1 cellular context compared by ENCODE assay signal in genomic region chr2:42494434-42495233, GRCh38.
TF ChIP-seq lines count a peak whose summit lies in the region.

No MANE protein-coding gene starts in this region.

TF ChIP-seq in K562, 482 proteins besides CTCF, POLR2A, EP300 and RAD21 (continued from another document):
- peak; percentile 79 for TF ChIP-seq MGA (IDR thresholded peaks at IDR 0.05)
- no peak for TF ChIP-seq ZNF586 (CRISPR knock-in tag; conservative IDR thresholded peaks at IDR 0.05)
- TF ChIP-seq ZNF445 (CRISPR knock-in tag; IDR thresholded peaks at IDR 0.05; ENCODE audit: low read depth) = no peak
- TF ChIP-seq ZNF224 (CRISPR knock-in tag; IDR thresholded peaks at IDR 0.05) = no peak
- no peak for TF ChIP-seq ZBTB40 (IDR thresholded peaks at IDR 0.05)
- no peak for TF ChIP-seq ZBTB40 (CRISPR knock-in tag; IDR thresholded peaks at IDR 0.05)
- TF ChIP-seq TCFL5 (CRISPR knock-in tag; conservative IDR thresholded peaks at IDR 0.05) = no peak
- TF ChIP-seq ZFP30 (CRISPR knock-in tag; IDR thresholded peaks at IDR 0.05; ENCODE audit: borderline replicate concordance) = no peak
- TF ChIP-seq ARID4B (CRISPR knock-in tag; IDR thresholded peaks at IDR 0.05) = 0 out of 2 replicates have a peak, but pooled peaks have one; percentile 31
- TF ChIP-seq ZNF274 (IDR thresholded peaks at IDR 0.05; ENCODE audit: borderline replicate concordance, low read depth, low read length) = no peak
- TF ChIP-seq ZBTB9 (CRISPR knock-in tag; IDR thresholded peaks at IDR 0.05) = no peak
- TF ChIP-seq FOXA3 (CRISPR knock-in tag; conservative IDR thresholded peaks at IDR 0.05 in 1 of 2, IDR thresholded peaks at IDR 0.05 in 1 of 2) = peak in 1 of 2 experiments; percentile 67; a peak in 1 of 4 replicates
- TF ChIP-seq GABPB1 (CRISPR knock-in tag; IDR thresholded peaks at IDR 0.05) = peak; percentile 62
